8 cellular contexts compared by ENCODE assay signal in genomic region chr12:48865141-48865440, GRCh38. TPM values are rescaled to one million over a fixed set of nuclear protein-coding genes. Genes with fewer than 3 reads are reported as not detected.
A peak's percentile ranks its signal among the peaks of the same experiment; 100 is the strongest.
DNase-seq lines count a peak whose midpoint lies in the region; ATAC-seq and TF ChIP-seq lines count a peak whose summit lies in the region.

No MANE protein-coding gene starts in this region.

- no peak for TF ChIP-seq CTCF in SK-N-SH (IDR thresholded peaks at IDR 0.05)

- H3K9me3 Mint-ChIP-seq in activated CD4-positive, alpha-beta memory T cell treated with anti-CD3 and anti-CD28 coated beads, Interleukin-2, amount 10 ng/mL, durations not matched to agents 7 days and 5 days: no peaks in the 10 kb centered on the region

- 13% methylated on average over 4 of the region's 4 CpGs for WGBS in SK-N-SH (ENCODE audit: low lambda C conversion rate)

- CTCF ChIA-PET in SK-N-SH (lab: Yijun Ruan, JAX): interaction anchor here (0.7 to 34.8 kb wide), 11 partner anchors 9 to 132 kb away, joined by 3 to 667 read pairs (median 5); partner anchors contain the start of genes DDX23 and WNT1
- CTCF ChIA-PET in activated CD4-positive, alpha-beta memory T cell treated with anti-CD3 and anti-CD28 coated beads, Interleukin-2, amount 10 ng/mL, durations not matched to agents 7 days and 5 days (lab: Charles Lee): interaction anchor here (0.7 to 6.4 kb wide), 12 partner anchors 12 to 190 kb away, joined by 3 to 48 read pairs (median 4); partner anchors contain the start of genes ARF3, DDX23 and FKBP11

- H3F3A ChIP-seq in SK-N-SH (replicated peaks; ENCODE audit: insufficient read depth): no peaks in the 10 kb centered on the region

- TF ChIP-seq EP300 in SK-N-SH (IDR thresholded peaks at IDR 0.05; ENCODE audit: borderline replicate concordance in 1 of 2, low read depth in 1 of 2, low read length in 1 of 2): no peak

- H3K9ac ChIP-seq in SK-N-SH (peak overlapping the region; percentile 26; the same call in 1 of the 2 replicates), stomach smooth muscle (ENCODE audit: low read length in 2 of 2) (peak overlapping the region; percentile 58 to 63)

- peaks cover 24% of the 10 kb centered on the region for H3K27me3 Mint-ChIP-seq in activated CD4-positive, alpha-beta memory T cell treated with anti-CD3 and anti-CD28 coated beads, Interleukin-2, amount 10 ng/mL, durations not matched to agents 7 days and 5 days

- ATAC-seq in SK-N-SH treated with all-trans-retinoic acid at 6 μM for 48 hours (no peak), HG02840 (IDR thresholded peaks at IDR 0.05; ENCODE audit: low FRiP score, unreplicated experiment) (no peak)

- H3K27ac ChIP-seq in SK-N-SH (ENCODE audit: low read depth in 2 of 2, low read length in 1 of 2) (no peak overlapping the region), stomach smooth muscle (ENCODE audit: low read length) (no peak overlapping the region)

- H4K20me1 ChIP-seq in SK-N-SH (ENCODE audit: insufficient read depth): no peaks in the 10 kb centered on the region

- H3K4me3 ChIP-seq in SK-N-SH (ENCODE audit: low read depth in 2 of 2, low read length in 1 of 2) (peak overlapping the region; percentile 62 to 92), iPS-18c (ENCODE audit: insufficient read depth, low read depth, low read length) (peak overlapping the region; percentile 79), stomach smooth muscle (ENCODE audit: low read length in 2 of 2) (peak overlapping the region; percentile 79 to 89)

- H3K27me3 ChIP-seq in SK-N-SH (ENCODE audit: insufficient read depth): peaks cover 16% of the 10 kb centered on the region
- H3K27me3 ChIP-seq in stomach smooth muscle (ENCODE audit: control insufficient read depth in 1 of 2, insufficient read depth in 2 of 2, low read length in 2 of 2): peaks cover 11 to 19% of the 10 kb centered on the region in 2 donors

- H3K9me3 ChIP-seq in SK-N-SH (no peaks in the 10 kb centered on the region), iPS-18c (ENCODE audit: control insufficient read depth, insufficient read depth, low read length) (no peaks in the 10 kb centered on the region), stomach smooth muscle (ENCODE audit: control insufficient read depth in 2 of 2, low read length in 2 of 2) (no peaks in the 10 kb centered on the region)

- no peaks in the 10 kb centered on the region for H3K9me2 ChIP-seq in SK-N-SH

- DNase-seq in SK-N-SH: no peak
- DNase-seq in activated CD4-positive, alpha-beta memory T cell treated with anti-CD3 and anti-CD28 coated beads, Interleukin-2, amount 10 ng/mL, durations not matched to agents 7 days and 5 days: no peak
- DNase-seq in mesenteric fat pad (ENCODE audit: low spot score): no peak
- no peak for DNase-seq in NCI-H2107 (lab: John Stamatoyannopoulos, UW)

- no peaks in the 10 kb centered on the region for H3K79me2 ChIP-seq in SK-N-SH (ENCODE audit: insufficient read depth)

- H3K4me1 Mint-ChIP-seq in activated CD4-positive, alpha-beta memory T cell treated with anti-CD3 and anti-CD28 coated beads, Interleukin-2, amount 10 ng/mL, durations not matched to agents 7 days and 5 days: peaks cover 29% of the 10 kb centered on the region

- POLR2A ChIA-PET in SK-N-SH (lab: Yijun Ruan, JAX): interaction anchor here (0.7 to 1.8 kb wide), 7 partner anchors 9 to 93 kb away, joined by 3 to 19 read pairs (median 7); partner anchors contain the start of gene DDX23
- POLR2A ChIA-PET in activated CD4-positive, alpha-beta memory T cell treated with anti-CD3 and anti-CD28 coated beads, Interleukin-2, amount 10 ng/mL, durations not matched to agents 7 days and 5 days (lab: Charles Lee): interaction anchor here (1.0 to 4.9 kb wide), 15 partner anchors 9 to 92 kb away, joined by 3 to 69 read pairs (median 5); partner anchors contain the start of genes ARF3, DDX23 and FKBP11

- H3K36me3 ChIP-seq in SK-N-SH (replicated peaks in 1 of 2; ENCODE audit: control insufficient read depth in 1 of 2, insufficient read depth in 2 of 2, low read length in 1 of 2) (no peaks in the 10 kb centered on the region), stomach smooth muscle (ENCODE audit: control insufficient read depth in 2 of 2, insufficient read depth in 2 of 2, low read length in 2 of 2) (no peaks in the 10 kb centered on the region)

- H2AFZ ChIP-seq in SK-N-SH (ENCODE audit: low read depth): peak overlapping the region; percentile 81

- H3K4me3 Mint-ChIP-seq in activated CD4-positive, alpha-beta memory T cell treated with anti-CD3 and anti-CD28 coated beads, Interleukin-2, amount 10 ng/mL, durations not matched to agents 7 days and 5 days: peak overlapping the region; percentile 82

- no peak overlapping the region for H3K27ac Mint-ChIP-seq in activated CD4-positive, alpha-beta memory T cell treated with anti-CD3 and anti-CD28 coated beads, Interleukin-2, amount 10 ng/mL, durations not matched to agents 7 days and 5 days

- H3K4me1 ChIP-seq in SK-N-SH (ENCODE audit: control insufficient read depth in 1 of 2, insufficient read depth in 2 of 2, low read depth in 1 of 2, low read length in 1 of 2) (peaks cover 0 to 9% of the 10 kb centered on the region in 2 experiments; a peak in 1 of 4 replicates), stomach smooth muscle (ENCODE audit: control insufficient read depth, insufficient read depth, low read length) (peaks cover 10% of the 10 kb centered on the region)

- TF ChIP-seq RAD21 in SK-N-SH (IDR thresholded peaks at IDR 0.05; ENCODE audit: low read length): no peak

- H3K36me3 Mint-ChIP-seq in activated CD4-positive, alpha-beta memory T cell treated with anti-CD3 and anti-CD28 coated beads, Interleukin-2, amount 10 ng/mL, durations not matched to agents 7 days and 5 days (ENCODE audit: low read depth): peaks cover 3% of the 10 kb centered on the region

- H3K4me2 ChIP-seq in SK-N-SH: peak overlapping the region; percentile 93

TF ChIP-seq in SK-N-SH, 30 proteins besides CTCF, POLR2A, EP300 and RAD21:
- TF ChIP-seq RCOR1 (IDR thresholded peaks at IDR 0.05; ENCODE audit: low read length) (no peak), EZH2phosphoT487 (IDR thresholded peaks at IDR 0.05; ENCODE audit: borderline replicate concordance, low read depth) (no peak), GATA2 (CRISPR knock-in tag; IDR thresholded peaks at IDR 0.05) (no peak)

TF ChIP-seq in SK-N-SH treated with all-trans-retinoic acid at 6 μM for 48 hours, 23 proteins besides CTCF, POLR2A, EP300 and RAD21:
- TF ChIP-seq ZNF8 (CRISPR knock-in tag; IDR thresholded peaks at IDR 0.05) (no peak), ZFP30 (CRISPR knock-in tag; IDR thresholded peaks at IDR 0.05) (no peak), ZNF70 (CRISPR knock-in tag; IDR thresholded peaks at IDR 0.05) (no peak), RARB (CRISPR knock-in tag; IDR thresholded peaks at IDR 0.05) (no peak), ZFP3 (CRISPR knock-in tag; IDR thresholded peaks at IDR 0.05) (no peak), GLIS3 (CRISPR knock-in tag; IDR thresholded peaks at IDR 0.05) (no peak), ISL1 (CRISPR knock-in tag; IDR thresholded peaks at IDR 0.05) (no peak), BACH2 (CRISPR knock-in tag; IDR thresholded peaks at IDR 0.05; ENCODE audit: borderline replicate concordance) (no peak), TOX (CRISPR knock-in tag; IDR thresholded peaks at IDR 0.05; ENCODE audit: borderline replicate concordance) (no peak), POU6F1 (CRISPR knock-in tag; IDR thresholded peaks at IDR 0.05; ENCODE audit: borderline replicate concordance, low read depth) (no peak)

RNA-seq across cellular contexts. Expression of gene RND1, which starts 0.6 kb away (rescaled TPM):
- polyA plus RNA-seq in SK-N-SH (2012; rRNA removed): 0.19 and 0.39 TPM in 2 replicates
- polyA plus RNA-seq in SK-N-SH (2012; cell fraction: cytosol; rRNA removed): 0.13 and 0.28 TPM in 2 replicates
- polyA plus RNA-seq in SK-N-SH (2012; cell fraction: nucleus; rRNA removed): 0.25 and 0.26 TPM in 2 replicates
- total RNA-seq in activated CD4-positive, alpha-beta memory T cell treated with anti-CD3 and anti-CD28 coated beads, Interleukin-2, amount 10 ng/mL, durations not matched to agents 7 days and 5 days: 1 to 10 TPM; 2.6 to 3.0 TPM
- total RNA-seq in mesenteric fat pad: 4.7 TPM

RNA-seq across cellular contexts. Expression of gene DDX23, which starts 13.1 kb away (rescaled TPM):
- 50.4 and 52.5 TPM in 2 replicates for polyA plus RNA-seq in SK-N-SH (2012; rRNA removed)
- polyA plus RNA-seq in SK-N-SH (2012; cell fraction: cytosol; rRNA removed): 42.8 and 43.9 TPM in 2 replicates
- polyA plus RNA-seq in SK-N-SH (2012; cell fraction: nucleus; rRNA removed): 125 and 129 TPM in 2 replicates
- total RNA-seq in activated CD4-positive, alpha-beta memory T cell treated with anti-CD3 and anti-CD28 coated beads, Interleukin-2, amount 10 ng/mL, durations not matched to agents 7 days and 5 days: 100 to 1,000 TPM; 117 to 127 TPM
- total RNA-seq in mesenteric fat pad: 45.1 TPM

RNA-seq across cellular contexts. Expression of gene CACNB3, which starts 46.8 kb away (rescaled TPM):
- 25.6 and 34.6 TPM in 2 replicates for polyA plus RNA-seq in SK-N-SH (2012; rRNA removed)
- polyA plus RNA-seq in SK-N-SH (2012; cell fraction: cytosol; rRNA removed): 16.0 and 21.3 TPM in 2 replicates
- polyA plus RNA-seq in SK-N-SH (2012; cell fraction: nucleus; rRNA removed): 159 and 161 TPM in 2 replicates
- total RNA-seq in activated CD4-positive, alpha-beta memory T cell treated with anti-CD3 and anti-CD28 coated beads, Interleukin-2, amount 10 ng/mL, durations not matched to agents 7 days and 5 days: 10 to 100 TPM; 32.8 to 34.2 TPM
- total RNA-seq in mesenteric fat pad: 13.2 TPM
